Comparison of ENCODE assay signal across 8 cellular contexts in the genomic region with DNA sequence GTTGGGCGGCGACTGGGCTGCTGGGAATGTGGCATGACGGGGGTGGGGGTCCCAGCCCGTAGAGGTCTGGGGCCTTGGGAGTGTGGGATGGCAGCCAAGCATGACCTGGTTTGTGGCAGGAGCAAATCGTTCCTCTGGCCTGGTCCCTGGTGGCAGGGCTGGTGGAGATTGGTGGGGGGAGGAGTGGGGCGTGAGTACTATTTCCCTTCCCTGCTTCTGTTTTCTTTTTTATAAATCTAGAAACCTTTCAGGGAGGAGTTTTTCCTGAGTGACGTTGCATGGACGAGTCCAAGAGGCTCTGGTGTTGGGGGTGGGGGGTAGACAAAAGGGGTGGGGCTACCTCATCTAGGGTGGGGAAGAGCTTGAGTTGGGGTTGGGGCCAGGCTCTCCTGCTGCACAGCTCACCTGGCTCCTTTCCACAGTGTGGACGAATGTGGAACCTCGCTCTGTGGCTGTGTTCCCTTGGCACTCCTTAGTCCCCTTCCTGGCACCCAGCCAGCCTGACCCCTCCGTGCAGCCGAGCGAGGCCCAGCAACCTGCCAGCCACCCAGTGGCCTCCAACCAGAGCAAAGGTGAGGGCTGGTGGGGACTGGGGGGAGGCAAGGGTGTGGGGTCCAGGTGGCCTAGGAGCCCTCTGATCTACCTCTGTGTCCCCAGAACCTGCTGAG. TPM values are rescaled to one million over a fixed set of nuclear protein-coding genes. Genes with fewer than 3 reads are reported as not detected.
DNase-seq lines count a peak whose midpoint lies in the region; ATAC-seq, FAIRE-seq and TF ChIP-seq lines count a peak whose summit lies in the region.

No MANE protein-coding gene starts in this region.

- intact Hi-C loops in CD4-positive, alpha-beta memory T cell (cut with micrococcal nuclease), result no loop called here
- intact Hi-C loops in endothelial cell of umbilical vein (cut with micrococcal nuclease), result loop anchor here (1.0 kb wide), 1 partner anchor 16 kb away; a partner anchor contains a TSS
- intact Hi-C loops in ovary (cut with DNase I), result loop anchor here in 2 of 4 donors (5.0 kb wide), 1 partner anchor 39 kb away; no protein-coding TSS in a partner anchor

- H3K9me3 ChIP-seq in CD4-positive, alpha-beta memory T cell (ENCODE audit: control insufficient read depth in 1 of 2, low read length in 2 of 2), result no peaks in the 10 kb centered on the region
- H3K9me3 ChIP-seq in OCI-LY1 (ENCODE audit: low read length) (no peaks in the 10 kb centered on the region), endothelial cell of umbilical vein (replicated peaks; ENCODE audit: control insufficient read depth, insufficient read depth, low read length) (no peaks in the 10 kb centered on the region), ovary (no peaks in the 10 kb centered on the region), smooth muscle cell (replicated peaks; ENCODE audit: low read depth) (no peaks in the 10 kb centered on the region)
- no peaks in the 10 kb centered on the region for H3K9me3 ChIP-seq in effector memory CD4-positive, alpha-beta T cell (ENCODE audit: control insufficient read depth, low read length)

- peak overlapping the region; percentile 91 for H3K9ac ChIP-seq in OCI-LY1 (ENCODE audit: low read length)
- peak overlapping the region; percentile 37 for H3K9ac ChIP-seq in endothelial cell of umbilical vein (replicated peaks; ENCODE audit: extremely low read depth, insufficient read depth, low read length)
- H3K9ac ChIP-seq in smooth muscle cell (ENCODE audit: low read depth), result no peak overlapping the region

- WGBS in ovary, 3 donors, result 13 to 16% (median 14%) methylated on average over 13 of the region's 13 CpGs
- WGBS in smooth muscle cell (ENCODE audit: low lambda C conversion rate), result 80% methylated on average over 13 of the region's 13 CpGs

- no peaks in the 10 kb centered on the region for H3K9me3 Mint-ChIP-seq in CD4-positive, alpha-beta memory T cell

- H3K9me2 ChIP-seq in OCI-LY1 (ENCODE audit: low read depth, low read length), result no peaks in the 10 kb centered on the region

- dilution Hi-C loops in endothelial cell of umbilical vein (cut with MboI; ENCODE audit: extremely low pct_ligation_motif_present, low sequenced_read_pairs), result no loop called here

- no peaks in the 10 kb centered on the region for H3K27me3 ChIP-seq in CD4-positive, alpha-beta memory T cell (ENCODE audit: insufficient read depth, low read length)
- H3K27me3 ChIP-seq in OCI-LY1 (ENCODE audit: insufficient read depth, low read length) (no peaks in the 10 kb centered on the region), endothelial cell of umbilical vein (ENCODE audit: control insufficient read depth in 2 of 2, insufficient read depth in 2 of 2, low read length in 2 of 2) (no peaks in the 10 kb centered on the region), ovary (no peaks in the 10 kb centered on the region), smooth muscle cell (ENCODE audit: low read depth) (no peaks in the 10 kb centered on the region)
- no peaks in the 10 kb centered on the region for H3K27me3 ChIP-seq in effector memory CD4-positive, alpha-beta T cell (replicated peaks; ENCODE audit: control insufficient read depth, insufficient read depth, low read length, poor library complexity, severe bottlenecking)

- H2AFZ ChIP-seq in OCI-LY1 (ENCODE audit: low read length) (no peak overlapping the region), endothelial cell of umbilical vein (ENCODE audit: low read depth, low read length) (no peak overlapping the region), smooth muscle cell (ENCODE audit: low read depth) (no peak overlapping the region)

- H3F3A ChIP-seq in OCI-LY1 (ENCODE audit: insufficient read depth, low read length), result peaks cover 12% of the 10 kb centered on the region; the same call in 1 of the 2 replicates
- peaks cover 14% of the 10 kb centered on the region for H3F3A ChIP-seq in smooth muscle cell (ENCODE audit: low read depth)

- no peak for TF ChIP-seq EP300 in ovary (IDR thresholded peaks at IDR 0.05)

- H3K36me3 Mint-ChIP-seq in CD4-positive, alpha-beta memory T cell, result peaks cover under 1 to 39% of the 10 kb centered on the region in 2 donors

- CTCF ChIA-PET in CD4-positive, alpha-beta memory T cell (lab: Charles Lee; ENCODE audit: partially characterized antibody), result no interaction called here
- CTCF ChIA-PET in endothelial cell of umbilical vein (lab: Charles Lee), result interaction anchor here (1.3 to 3.0 kb wide), 2 partner anchors 10 to 40 kb away, joined by 3 to 17 read pairs; no protein-coding TSS in a partner anchor

- no peak overlapping the region for H3K4me3 ChIP-seq in CD4-positive, alpha-beta memory T cell (ENCODE audit: low read length in 2 of 2)
- H3K4me3 ChIP-seq in OCI-LY1 (ENCODE audit: low read depth, low read length, poor library complexity, severe bottlenecking) (peak overlapping the region; percentile 85), endothelial cell of umbilical vein (replicated peaks in 1 of 3; ENCODE audit: insufficient read depth in 1 of 3, low read depth in 1 of 3, low read length in 3 of 3) (no peak overlapping the region), ovary (peak overlapping the region; percentile 17), smooth muscle cell (no peak overlapping the region)
- H3K4me3 ChIP-seq in effector memory CD4-positive, alpha-beta T cell (ENCODE audit: insufficient read depth, low read depth, low read length, poor library complexity, severe bottlenecking), result no peak overlapping the region

- H3K4me3 Mint-ChIP-seq in CD4-positive, alpha-beta memory T cell, result peak overlapping the region in 2 of 8 donors; percentile 17 to 32

- H3K27ac ChIP-seq in CD4-positive, alpha-beta memory T cell (ENCODE audit: low read depth, low read length), result peak overlapping the region; percentile 67
- H3K27ac ChIP-seq in OCI-LY1 (ENCODE audit: low read depth, low read length, poor library complexity, severe bottlenecking) (peak overlapping the region; percentile 77), endothelial cell of umbilical vein (ENCODE audit: insufficient read depth, low read depth, low read length) (peak overlapping the region; percentile 38), ovary (peak overlapping the region; percentile 78 to 86), smooth muscle cell (ENCODE audit: low read depth) (no peak overlapping the region)
- H3K27ac ChIP-seq in effector memory CD4-positive, alpha-beta T cell (ENCODE audit: insufficient read depth, low read length, poor library complexity, severe bottlenecking), result no peak overlapping the region

- H4K20me1 ChIP-seq in OCI-LY1 (ENCODE audit: insufficient read depth, low read length) (no peaks in the 10 kb centered on the region), endothelial cell of umbilical vein (replicated peaks; ENCODE audit: control insufficient read depth, extremely low read depth, insufficient read depth, low read length) (no peaks in the 10 kb centered on the region), smooth muscle cell (ENCODE audit: low read depth) (peaks cover 57% of the 10 kb centered on the region)

- H3K4me1 Mint-ChIP-seq in CD4-positive, alpha-beta memory T cell, result peaks cover 21 to 24% (median 22%) of the 10 kb centered on the region in 4 donors

- peak overlapping the region; percentile 79 for H3K4me2 ChIP-seq in OCI-LY1 (ENCODE audit: low read length)
- H3K4me2 ChIP-seq in endothelial cell of umbilical vein (ENCODE audit: insufficient read depth, low read length), result peak overlapping the region; percentile 74
- no peak overlapping the region for H3K4me2 ChIP-seq in smooth muscle cell

- no peak for FAIRE-seq in endothelial cell of umbilical vein (lab: Jason Lieb, UNC)

- peaks cover 39% of the 10 kb centered on the region for H3K36me3 ChIP-seq in CD4-positive, alpha-beta memory T cell (ENCODE audit: insufficient read depth, low read length)
- peaks cover 48% of the 10 kb centered on the region for H3K36me3 ChIP-seq in OCI-LY1 (ENCODE audit: insufficient read depth, low read length)
- peaks cover 14 to 41% of the 10 kb centered on the region in 2 experiments for H3K36me3 ChIP-seq in endothelial cell of umbilical vein (ENCODE audit: control insufficient read depth in 2 of 2, extremely low read depth in 1 of 2, insufficient read depth in 2 of 2, low read length in 2 of 2)
- no peaks in the 10 kb centered on the region for H3K36me3 ChIP-seq in ovary
- H3K36me3 ChIP-seq in smooth muscle cell (ENCODE audit: low read depth), result no peaks in the 10 kb centered on the region
- peaks cover 47% of the 10 kb centered on the region for H3K36me3 ChIP-seq in effector memory CD4-positive, alpha-beta T cell (ENCODE audit: control insufficient read depth, insufficient read depth, low read length)

- DNase-seq in CD4-positive, alpha-beta memory T cell, result peak in 1 of 5 donors; percentile 35
- peak; percentile 57 for DNase-seq in endothelial cell of umbilical vein (ENCODE audit: low read depth, low spot score)
- DNase-seq in ovary, result peak; percentile 67 to 85 (median 79)
- no peak for DNase-seq in smooth muscle cell (lab: John Stamatoyannopoulos, UW; ENCODE audit: unreplicated experiment)
- no peak for DNase-seq in effector memory CD4-positive, alpha-beta T cell

- ATAC-seq in HG03175 (IDR thresholded peaks at IDR 0.05; ENCODE audit: unreplicated experiment) (no peak), GM18498 (IDR thresholded peaks at IDR 0.05; ENCODE audit: unreplicated experiment) (no peak)

- H3K4me1 ChIP-seq in CD4-positive, alpha-beta memory T cell (ENCODE audit: insufficient read depth, low read length), result peaks cover 37% of the 10 kb centered on the region
- peaks cover 36% of the 10 kb centered on the region for H3K4me1 ChIP-seq in OCI-LY1 (ENCODE audit: insufficient read depth, low read length, severe bottlenecking)
- H3K4me1 ChIP-seq in endothelial cell of umbilical vein (ENCODE audit: control insufficient read depth, extremely low read depth, insufficient read depth, low read length), result peaks cover 36% of the 10 kb centered on the region
- peaks cover 28% of the 10 kb centered on the region for H3K4me1 ChIP-seq in ovary (ENCODE audit: insufficient read depth)
- H3K4me1 ChIP-seq in smooth muscle cell (ENCODE audit: low read depth), result peaks cover 24% of the 10 kb centered on the region
- peaks cover 28% of the 10 kb centered on the region for H3K4me1 ChIP-seq in effector memory CD4-positive, alpha-beta T cell (ENCODE audit: control insufficient read depth, insufficient read depth, low read length, poor library complexity, severe bottlenecking)

- no peaks in the 10 kb centered on the region for H3K27me3 Mint-ChIP-seq in CD4-positive, alpha-beta memory T cell

- TF ChIP-seq POLR2A in endothelial cell of umbilical vein (IDR thresholded peaks at IDR 0.05; ENCODE audit: low read depth, low read length) (no peak), ovary (IDR thresholded peaks at IDR 0.05) (no peak)

- peak overlapping the region in 6 of 7 donors; percentile 84 to 94 (median 88) for H3K27ac Mint-ChIP-seq in CD4-positive, alpha-beta memory T cell

- BruUV-seq in endothelial cell of umbilical vein (replicated peaks; lab: Mats Ljungman, UMichigan), result no TSS peak

- TF ChIP-seq CTCF in OCI-LY1 (IDR thresholded peaks at IDR 0.05; ENCODE audit: low read length) (no peak), endothelial cell of umbilical vein (IDR thresholded peaks at IDR 0.05; ENCODE audit: extremely low read depth in 1 of 2, insufficient read depth in 1 of 2, low read depth in 1 of 2, low read length in 2 of 2) (no peak), ovary (IDR thresholded peaks at IDR 0.05) (no peak), smooth muscle cell (IDR thresholded peaks at IDR 0.05; ENCODE audit: borderline replicate concordance, insufficient read depth, poor library complexity, severe bottlenecking) (no peak)

- POLR2A ChIA-PET in CD4-positive, alpha-beta memory T cell (lab: Charles Lee; ENCODE audit: partially characterized antibody), result no interaction called here
- POLR2A ChIA-PET in endothelial cell of umbilical vein (lab: Charles Lee), result no interaction called here

- no peaks in the 10 kb centered on the region for H3K79me2 ChIP-seq in OCI-LY1 (ENCODE audit: insufficient read depth, low read length)
- peaks cover 20% of the 10 kb centered on the region for H3K79me2 ChIP-seq in endothelial cell of umbilical vein (ENCODE audit: control insufficient read depth, insufficient read depth, low read length)
- H3K79me2 ChIP-seq in smooth muscle cell (ENCODE audit: low read depth), result peaks cover 12% of the 10 kb centered on the region

- H3K9me1 ChIP-seq in endothelial cell of umbilical vein (replicated peaks; ENCODE audit: control insufficient read depth, extremely low read depth, insufficient read depth, low read length), result no peaks in the 10 kb centered on the region

RNA-seq across cellular contexts. Expression of a gene that starts 15.4 kb away (rescaled TPM):
- total RNA-seq in CD4-positive, alpha-beta memory T cell, result under 1 TPM; 0.28 to 0.64 TPM
- under 1 TPM; 0.48 to 0.85 TPM for polyA plus RNA-seq in CD4-positive, alpha-beta memory T cell
- total RNA-seq in endothelial cell of umbilical vein (1.0 and 1.5 TPM in 2 replicates), ovary (1 to 10 TPM in 2 of 7 donors, under 1 TPM in 4, not detected in 1; 0.58 to 2.9 (median 0.78) TPM), smooth muscle cell (0.45 and 1.3 TPM in 2 replicates)
- polyA plus RNA-seq in endothelial cell of umbilical vein (1.4 and 1.9 TPM in 2 replicates), ovary (under 1 TPM in 1 of 2 donors, not detected in 1; 0.71 TPM), smooth muscle cell (0.73 and 1.0 TPM in 2 replicates)
- 0.98 and 1.0 TPM in 2 replicates for polyA plus RNA-seq in endothelial cell of umbilical vein (2011; cell fraction: cytosol; rRNA removed)
- polyA plus RNA-seq in endothelial cell of umbilical vein (2011; cell fraction: nucleus; rRNA removed), result 0.55 and 0.92 TPM in 2 replicates
- 1.1 and 1.3 TPM in 2 replicates for polyA plus RNA-seq in endothelial cell of umbilical vein (2012)
- 0.53 and 0.62 TPM in 2 replicates for polyA minus RNA-seq in endothelial cell of umbilical vein
- not detected for polyA minus RNA-seq in endothelial cell of umbilical vein (2011; cell fraction: cytosol; rRNA and poly(A)+ RNA removed)
- polyA minus RNA-seq in endothelial cell of umbilical vein (2011; cell fraction: nucleus; rRNA and poly(A)+ RNA removed), result 0.53 and 0.63 TPM in 2 replicates

RNA-seq across cellular contexts. Expression of a gene that starts 15.9 kb away (rescaled TPM):
- total RNA-seq in CD4-positive, alpha-beta memory T cell, result 10 to 100 TPM; 17.0 to 17.2 TPM
- 10 to 100 TPM; 35.0 to 43.7 TPM for polyA plus RNA-seq in CD4-positive, alpha-beta memory T cell
- 41.4 and 47.6 TPM in 2 replicates for total RNA-seq in endothelial cell of umbilical vein
- 95.0 and 115 TPM in 2 replicates for polyA plus RNA-seq in endothelial cell of umbilical vein
- 60.9 and 62.4 TPM in 2 replicates for polyA plus RNA-seq in endothelial cell of umbilical vein (2011; cell fraction: cytosol; rRNA removed)
- 37.0 and 38.1 TPM in 2 replicates for polyA plus RNA-seq in endothelial cell of umbilical vein (2011; cell fraction: nucleus; rRNA removed)
- 41.4 and 45.7 TPM in 2 replicates for polyA plus RNA-seq in endothelial cell of umbilical vein (2012)
- 31.2 and 37.2 TPM in 2 replicates for polyA minus RNA-seq in endothelial cell of umbilical vein
- 15.9 TPM for polyA minus RNA-seq in endothelial cell of umbilical vein (2011; cell fraction: cytosol; rRNA and poly(A)+ RNA removed)
- 5.5 and 10.9 TPM in 2 replicates for polyA minus RNA-seq in endothelial cell of umbilical vein (2011; cell fraction: nucleus; rRNA and poly(A)+ RNA removed)
- total RNA-seq in ovary, result 10 to 100 TPM; 15.8 to 40.2 (median 20.6) TPM
- 10 to 100 TPM in 1 of 2 donors, 1 to 10 TPM in 1; 4.1 to 23.4 TPM for polyA plus RNA-seq in ovary
- total RNA-seq in smooth muscle cell, result 44.6 and 44.7 TPM in 2 replicates
- 71.0 and 75.7 TPM in 2 replicates for polyA plus RNA-seq in smooth muscle cell

RNA-seq across cellular contexts. Expression of a gene that starts 17.4 kb away (rescaled TPM):
- total RNA-seq in CD4-positive, alpha-beta memory T cell, result 10 to 100 TPM; 81.6 to 82.6 TPM
- polyA plus RNA-seq in CD4-positive, alpha-beta memory T cell, result 1 to 10 TPM in 1 of 2 donors, not detected in 1; 3.5 TPM
- total RNA-seq in endothelial cell of umbilical vein, result 86.0 and 86.3 TPM in 2 replicates
- 18.4 and 23.5 TPM in 2 replicates for polyA plus RNA-seq in endothelial cell of umbilical vein
- 15.8 and 26.9 TPM in 2 replicates for polyA plus RNA-seq in endothelial cell of umbilical vein (2011; cell fraction: cytosol; rRNA removed)
- 59.1 and 69.4 TPM in 2 replicates for polyA plus RNA-seq in endothelial cell of umbilical vein (2011; cell fraction: nucleus; rRNA removed)
- 28.9 and 43.8 TPM in 2 replicates for polyA plus RNA-seq in endothelial cell of umbilical vein (2012)
- polyA minus RNA-seq in endothelial cell of umbilical vein, result 9.1 and 9.7 TPM in 2 replicates
- polyA minus RNA-seq in endothelial cell of umbilical vein (2011; cell fraction: cytosol; rRNA and poly(A)+ RNA removed), result 11.2 TPM
- 15.3 and 26.1 TPM in 2 replicates for polyA minus RNA-seq in endothelial cell of umbilical vein (2011; cell fraction: nucleus; rRNA and poly(A)+ RNA removed)
- total RNA-seq in ovary, result 100 to 1,000 TPM in 4 of 7 donors, 10 to 100 TPM in 3; 24.6 to 139 (median 113) TPM
- 10 to 100 TPM in 1 of 2 donors, 1 to 10 TPM in 1; 6.6 to 71.0 TPM for polyA plus RNA-seq in ovary
- total RNA-seq in smooth muscle cell, result 12.6 and 13.6 TPM in 2 replicates
- 18.4 and 19.5 TPM in 2 replicates for polyA plus RNA-seq in smooth muscle cell

RNA-seq across cellular contexts. Expression of a gene that starts 26.6 kb away (rescaled TPM):
- not detected for total RNA-seq in CD4-positive, alpha-beta memory T cell
- polyA plus RNA-seq in CD4-positive, alpha-beta memory T cell, result not detected
- total RNA-seq in endothelial cell of umbilical vein, result not detected in 2 replicates
- 0.24 TPM in 1 of 2 replicates, not detected in the other for polyA plus RNA-seq in endothelial cell of umbilical vein
- not detected in 2 replicates for polyA plus RNA-seq in endothelial cell of umbilical vein (2011; cell fraction: cytosol; rRNA removed)
- polyA plus RNA-seq in endothelial cell of umbilical vein (2011; cell fraction: nucleus; rRNA removed), result 0.38 TPM in 1 of 2 replicates, not detected in the other
- not detected in 2 replicates for polyA plus RNA-seq in endothelial cell of umbilical vein (2012)
- 0.13 TPM in 1 of 2 replicates, not detected in the other for polyA minus RNA-seq in endothelial cell of umbilical vein
- not detected for polyA minus RNA-seq in endothelial cell of umbilical vein (2011; cell fraction: cytosol; rRNA and poly(A)+ RNA removed)
- not detected in 2 replicates for polyA minus RNA-seq in endothelial cell of umbilical vein (2011; cell fraction: nucleus; rRNA and poly(A)+ RNA removed)
- total RNA-seq in ovary, result 1 to 10 TPM in 1 of 7 donors, under 1 TPM in 4, not detected in 2; 0.20 to 1.7 (median 0.31) TPM
- polyA plus RNA-seq in ovary, result under 1 TPM in 1 of 2 donors, not detected in 1; 0.08 TPM
- total RNA-seq in smooth muscle cell, result not detected in 2 replicates
- polyA plus RNA-seq in smooth muscle cell, result 0.09 and 0.11 TPM in 2 replicates

RNA-seq across cellular contexts. Expression of a gene that starts 31.6 kb away (rescaled TPM):
- 10 to 100 TPM; 38.5 to 39.9 TPM for total RNA-seq in CD4-positive, alpha-beta memory T cell
- 1 to 10 TPM; 2.7 to 3.7 TPM for polyA plus RNA-seq in CD4-positive, alpha-beta memory T cell
- total RNA-seq in endothelial cell of umbilical vein, result 117 and 130 TPM in 2 replicates
- polyA plus RNA-seq in endothelial cell of umbilical vein, result 102 and 125 TPM in 2 replicates
- polyA plus RNA-seq in endothelial cell of umbilical vein (2011; cell fraction: cytosol; rRNA removed), result 43.3 and 54.3 TPM in 2 replicates
- 130 and 152 TPM in 2 replicates for polyA plus RNA-seq in endothelial cell of umbilical vein (2011; cell fraction: nucleus; rRNA removed)
- polyA plus RNA-seq in endothelial cell of umbilical vein (2012), result 40.7 and 61.9 TPM in 2 replicates
- 76.4 and 95.4 TPM in 2 replicates for polyA minus RNA-seq in endothelial cell of umbilical vein
- polyA minus RNA-seq in endothelial cell of umbilical vein (2011; cell fraction: cytosol; rRNA and poly(A)+ RNA removed), result 26.5 TPM
- polyA minus RNA-seq in endothelial cell of umbilical vein (2011; cell fraction: nucleus; rRNA and poly(A)+ RNA removed), result 38.5 and 45.5 TPM in 2 replicates
- total RNA-seq in ovary, result 100 to 1,000 TPM in 1 of 7 donors, 10 to 100 TPM in 6; 23.1 to 110 (median 76.6) TPM
- polyA plus RNA-seq in ovary, result 10 to 100 TPM; 31.7 to 51.0 TPM
- 20.5 and 43.9 TPM in 2 replicates for total RNA-seq in smooth muscle cell
- polyA plus RNA-seq in smooth muscle cell, result 14.2 and 14.9 TPM in 2 replicates

Comparison
In these comparisons a context has a peak if more than half of its experiments do, and no peak if none do; other contexts are left out.
1. DNase-seq: peak in endothelial cell of umbilical vein (single experiment) and ovary (5 of 5); none in smooth muscle cell (single experiment) and effector memory CD4-positive, alpha-beta T cell (0 of 3).
2. H3K27ac ChIP-seq: peak in CD4-positive, alpha-beta memory T cell (single experiment), OCI-LY1 (single experiment), endothelial cell of umbilical vein (single experiment) and ovary (2 of 2); none in smooth muscle cell (single experiment) and effector memory CD4-positive, alpha-beta T cell (single experiment).
3. H3K4me3 ChIP-seq: peak in OCI-LY1 (single experiment) and ovary (single experiment); none in CD4-positive, alpha-beta memory T cell (0 of 2), endothelial cell of umbilical vein (0 of 3), smooth muscle cell (single experiment) and effector memory CD4-positive, alpha-beta T cell (single experiment).